9 cellular contexts compared by ENCODE assay signal in the genomic region with DNA sequence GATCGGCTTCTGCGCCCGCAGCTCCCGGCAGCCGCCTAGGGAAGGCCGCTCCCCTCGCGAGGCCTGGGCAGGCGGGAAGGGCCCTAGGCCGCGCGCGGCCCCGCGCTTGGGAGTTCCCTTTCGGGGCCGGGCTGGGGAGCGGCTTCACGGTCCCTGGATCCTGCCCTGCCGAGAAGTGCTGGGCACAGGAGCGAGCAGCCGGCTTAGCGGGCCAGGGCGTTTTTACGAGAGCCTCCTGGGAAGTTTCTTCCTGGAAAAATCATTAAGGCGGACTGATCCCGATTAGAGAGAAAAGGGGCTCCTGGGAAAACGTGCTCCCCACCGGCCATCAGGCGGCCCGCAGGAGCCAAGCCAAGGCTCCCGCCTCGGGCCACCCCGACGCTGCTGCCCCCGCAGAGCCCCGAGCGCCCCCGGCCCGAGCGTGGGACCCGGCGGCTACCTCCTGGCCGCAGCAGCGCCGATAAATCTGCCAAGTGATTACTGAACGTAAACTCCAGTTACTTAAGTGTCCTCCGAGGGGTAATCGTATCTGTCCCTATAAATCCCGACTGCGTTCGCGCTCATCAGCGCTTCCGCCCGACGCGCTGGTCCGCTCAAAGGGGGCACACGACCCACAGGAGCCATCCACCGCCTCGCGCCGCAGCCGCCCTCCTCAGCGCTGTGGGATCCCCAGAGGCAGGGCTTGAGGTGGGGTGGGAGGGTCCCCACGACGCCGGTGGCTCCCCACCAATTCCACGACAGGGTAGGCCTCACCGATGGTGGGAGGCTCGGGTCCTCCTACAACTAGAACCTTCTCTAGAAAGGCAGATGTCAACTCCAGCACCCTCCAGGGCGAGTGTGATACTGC. TPM values are rescaled to one million over a fixed set of nuclear protein-coding genes. Genes with fewer than 3 reads are reported as not detected.
A peak's percentile ranks its signal among the peaks of the same experiment; 100 is the strongest.
DNase-seq lines count a peak whose midpoint lies in the region; ATAC-seq and TF ChIP-seq lines count a peak whose summit lies in the region.
"Had no signal": no experiment of that assay in that cellular context is flagged by ENCODE, and none has a peak within 500 bp of the region (broad histone marks: within the 10 kb centered on the region; RNA-seq: fewer than 3 reads in every experiment).

No MANE protein-coding gene starts in this region.

- no peak overlapping the region for H3K27ac ChIP-seq in tibial artery
- H3K27ac ChIP-seq: adrenal gland had no signal

- H3K4me3 Mint-ChIP-seq in activated CD8-positive, alpha-beta memory T cell treated with anti-CD3 and anti-CD28 coated beads, Interleukin-2, amount 10 ng/mL, durations not matched to agents 7 days and 5 days, result peak overlapping the region; percentile 46
- peak overlapping the region; percentile 68 for H3K4me3 Mint-ChIP-seq in activated naive CD8-positive, alpha-beta T cell treated with anti-CD3 and anti-CD28 coated beads for 36 hours

- peaks cover 75% of the 10 kb centered on the region for H3K27me3 Mint-ChIP-seq in activated CD8-positive, alpha-beta memory T cell treated with anti-CD3 and anti-CD28 coated beads, Interleukin-2, amount 10 ng/mL, durations not matched to agents 7 days and 5 days
- H3K27me3 Mint-ChIP-seq in activated naive CD8-positive, alpha-beta T cell treated with anti-CD3 and anti-CD28 coated beads for 36 hours, result peaks cover 80% of the 10 kb centered on the region

- TF ChIP-seq CTCF in tibial artery (IDR thresholded peaks at IDR 0.05), result no peak

- CTCF ChIA-PET in activated CD8-positive, alpha-beta memory T cell treated with anti-CD3 and anti-CD28 coated beads, Interleukin-2, amount 10 ng/mL, durations not matched to agents 7 days and 5 days (lab: Charles Lee), result interaction anchor here (1.0 to 2.1 kb wide), 2 partner anchors 14 to 313 kb away, joined by 3 to 10 read pairs; no protein-coding TSS in a partner anchor

- no peaks in the 10 kb centered on the region for H3K9me3 Mint-ChIP-seq in activated CD8-positive, alpha-beta memory T cell treated with anti-CD3 and anti-CD28 coated beads, Interleukin-2, amount 10 ng/mL, durations not matched to agents 7 days and 5 days (ENCODE audit: low read depth)
- peaks cover 11% of the 10 kb centered on the region for H3K9me3 Mint-ChIP-seq in activated naive CD8-positive, alpha-beta T cell treated with anti-CD3 and anti-CD28 coated beads for 36 hours

- no peaks in the 10 kb centered on the region for H3K36me3 ChIP-seq in tibial artery
- H3K36me3 ChIP-seq: adrenal gland had no signal

- peaks cover 16% of the 10 kb centered on the region for H3K4me1 Mint-ChIP-seq in activated CD8-positive, alpha-beta memory T cell treated with anti-CD3 and anti-CD28 coated beads, Interleukin-2, amount 10 ng/mL, durations not matched to agents 7 days and 5 days
- H3K4me1 Mint-ChIP-seq in activated naive CD8-positive, alpha-beta T cell treated with anti-CD3 and anti-CD28 coated beads for 36 hours, result peaks cover 21% of the 10 kb centered on the region

- DNase-seq in activated CD8-positive, alpha-beta memory T cell treated with anti-CD3 and anti-CD28 coated beads, Interleukin-2, amount 10 ng/mL, durations not matched to agents 7 days and 5 days, result no peak
- DNase-seq in activated CD8-positive, alpha-beta memory T cell treated with anti-CD3 and anti-CD28 coated beads, Interleukin-2, amount 50 U/mL, for 4 hours, result no peak
- DNase-seq in activated naive CD8-positive, alpha-beta T cell treated with anti-CD3 and anti-CD28 coated beads for 36 hours, result no peak
- DNase-seq in left colon, result no peak
- DNase-seq in tibial artery, result no peak
- DNase-seq in HuH-7 (ENCODE audit: low spot score), result no peak
- DNase-seq in midbrain (lab: John Stamatoyannopoulos, UW), result no peak

- peak overlapping the region; percentile 71 for H3K27ac Mint-ChIP-seq in activated CD8-positive, alpha-beta memory T cell treated with anti-CD3 and anti-CD28 coated beads, Interleukin-2, amount 10 ng/mL, durations not matched to agents 7 days and 5 days
- no peak overlapping the region for H3K27ac Mint-ChIP-seq in activated naive CD8-positive, alpha-beta T cell treated with anti-CD3 and anti-CD28 coated beads for 36 hours

- no peak for ATAC-seq in activated CD8-positive, alpha-beta memory T cell treated with anti-CD3 and anti-CD28 coated beads, Interleukin-2, amount 10 ng/mL, durations not matched to agents 7 days and 5 days
- peak; percentile 88 for ATAC-seq in left colon
- no peak for ATAC-seq in HG02678 (IDR thresholded peaks at IDR 0.05; ENCODE audit: unreplicated experiment)

- intact Hi-C loops in left colon (cut with DNase I, micrococcal nuclease), result no loop called here
- intact Hi-C loops in tibial artery (cut with DNase I; ENCODE audit: low total_unique reads), result no loop called here

- H3K27me3 ChIP-seq in tibial artery, result peaks cover 18 to 98% of the 10 kb centered on the region in 2 donors

- peaks cover 10% of the 10 kb centered on the region for H3K36me3 Mint-ChIP-seq in activated CD8-positive, alpha-beta memory T cell treated with anti-CD3 and anti-CD28 coated beads, Interleukin-2, amount 10 ng/mL, durations not matched to agents 7 days and 5 days
- peaks cover 5% of the 10 kb centered on the region for H3K36me3 Mint-ChIP-seq in activated naive CD8-positive, alpha-beta T cell treated with anti-CD3 and anti-CD28 coated beads for 36 hours

- peak overlapping the region; percentile 7 to 46 for H3K4me3 ChIP-seq in tibial artery

- peaks cover 0 to 44% (median 34%) of the 10 kb centered on the region in 4 donors for H3K4me1 ChIP-seq in tibial artery

- no peaks in the 10 kb centered on the region for H3K9me3 ChIP-seq in tibial artery
- H3K9me3 ChIP-seq: adrenal gland had no signal

RNA-seq across cellular contexts. Expression of a gene that starts 2.8 kb away (rescaled TPM):
- total RNA-seq in activated CD8-positive, alpha-beta memory T cell treated with anti-CD3 and anti-CD28 coated beads, Interleukin-2, amount 10 ng/mL, durations not matched to agents 7 days and 5 days, result not detected
- total RNA-seq in activated naive CD8-positive, alpha-beta T cell treated with anti-CD3 and anti-CD28 coated beads for 36 hours, result not detected
- not detected for total RNA-seq in left colon

RNA-seq across cellular contexts. Expression of a gene that starts 12.8 kb away (rescaled TPM):
- total RNA-seq in activated CD8-positive, alpha-beta memory T cell treated with anti-CD3 and anti-CD28 coated beads, Interleukin-2, amount 10 ng/mL, durations not matched to agents 7 days and 5 days, result 1 to 10 TPM in 1 of 2 experiments, under 1 TPM in 1; 0.26 to 1.6 TPM
- total RNA-seq in activated naive CD8-positive, alpha-beta T cell treated with anti-CD3 and anti-CD28 coated beads for 36 hours, result not detected
- under 1 TPM; 0.08 to 0.27 TPM for total RNA-seq in left colon
